1 cellular context compared by ENCODE assay signal in genomic region chr3:123012652-123013051, GRCh38.
TF ChIP-seq lines count a peak whose summit lies in the region.

No MANE protein-coding gene starts in this region.

TF ChIP-seq in HEK293, 187 proteins besides CTCF, POLR2A, EP300 and RAD21 (continued from another document):
- TF ChIP-seq SCRT2 (tag by site-specific recombination; IDR thresholded peaks at IDR 0.05) = peak; percentile 60
- no peak for TF ChIP-seq SP7 (tag by site-specific recombination; IDR thresholded peaks at IDR 0.05)
- TF ChIP-seq ZNF394 (tag by site-specific recombination; IDR thresholded peaks at IDR 0.05; ENCODE audit: borderline replicate concordance) = no peak
